ENCODE assay signal across 9 cellular contexts in genomic region chr9:15293727-15294405, GRCh38. TPM values are rescaled to one million over a fixed set of nuclear protein-coding genes. Genes with fewer than 3 reads are reported as not detected.
A peak's percentile ranks its signal among the peaks of the same experiment; 100 is the strongest.
DNase-seq lines count a peak whose midpoint lies in the region; ATAC-seq and TF ChIP-seq lines count a peak whose summit lies in the region.
"Had no signal": no experiment of that assay in that cellular context is flagged by ENCODE, and none has a peak within 500 bp of the region (broad histone marks: within the 10 kb centered on the region; RNA-seq: fewer than 3 reads in every experiment).

No MANE protein-coding gene starts in this region.

- H3K4me1 ChIP-seq in testis, result peaks cover 12% of the 10 kb centered on the region

- no peak for TF ChIP-seq POLR2A in testis (IDR thresholded peaks at IDR 0.05)

- peak overlapping the region in 1 of 2 donors; percentile 88 for H3K27ac ChIP-seq in testis
- H3K27ac ChIP-seq: HL-60 had no signal

- H3K36me3 Mint-ChIP-seq in stimulated activated naive CD8-positive, alpha-beta T cell treated with anti-CD3 and anti-CD28 coated beads, Interleukin-15, Interleukin-2, amounts not matched to agents 100 ng/mL and 50 ng/mL, for 24 hours (ENCODE audit: low read depth), result peaks cover 51% of the 10 kb centered on the region
- H3K36me3 Mint-ChIP-seq in naive B cell, result peaks cover 0 to 5% of the 10 kb centered on the region in 2 donors

- H3K27ac Mint-ChIP-seq in stimulated activated naive CD8-positive, alpha-beta T cell treated with anti-CD3 and anti-CD28 coated beads, Interleukin-15, Interleukin-2, amounts not matched to agents 100 ng/mL and 50 ng/mL, for 24 hours, result peak overlapping the region; percentile 91
- peak overlapping the region in 4 of 6 donors; percentile 23 to 60 (median 45) for H3K27ac Mint-ChIP-seq in naive B cell

- TF ChIP-seq CTCF in choroid plexus epithelial cell (conservative IDR thresholded peaks at IDR 0.05; ENCODE audit: low read depth, low read length) (peak; percentile 13), testis (IDR thresholded peaks at IDR 0.05) (no peak)

- WGBS in testis, 2 donors, result 46 to 48% methylated on average over 12 of the region's 12 CpGs

- no peaks in the 10 kb centered on the region for H3K27me3 ChIP-seq in testis

- no peak for ATAC-seq in stimulated activated naive CD8-positive, alpha-beta T cell treated with anti-CD3 and anti-CD28 coated beads, Interleukin-15, Interleukin-2, amounts not matched to agents 100 U/mL and 50 U/mL, for 24 hours
- ATAC-seq in naive B cell (ENCODE audit: low read depth in 2 of 2) (peak in 1 of 2 donors; percentile 39), GM19023 (IDR thresholded peaks at IDR 0.05; ENCODE audit: unreplicated experiment) (no peak), HG03342 (IDR thresholded peaks at IDR 0.05; ENCODE audit: unreplicated experiment) (no peak)

- H3K9me3 Mint-ChIP-seq in stimulated activated naive CD8-positive, alpha-beta T cell treated with anti-CD3 and anti-CD28 coated beads, Interleukin-15, Interleukin-2, amounts not matched to agents 100 ng/mL and 50 ng/mL, for 24 hours, result peaks cover 11% of the 10 kb centered on the region
- peaks cover 0 to 4% (median 1%) of the 10 kb centered on the region in 7 donors for H3K9me3 Mint-ChIP-seq in naive B cell

- intact Hi-C loops in testis (cut with DNase I; ENCODE audit: low total_unique reads), result no loop called here

- DNase-seq in stimulated activated naive CD8-positive, alpha-beta T cell treated with anti-CD3 and anti-CD28 coated beads, Interleukin-15, Interleukin-2, amounts not matched to agents 100 U/mL and 50 U/mL, for 24 hours, result no peak
- DNase-seq in choroid plexus epithelial cell (ENCODE audit: low read depth) (peak; percentile 39), naive B cell (no peak), NCI-H146 treated with DMSO at 0.1 percent for 48 hours (lab: John Stamatoyannopoulos, UW; ENCODE audit: unreplicated experiment) (no peak), testis (no peak)

- H3K4me3 ChIP-seq in choroid plexus epithelial cell (ENCODE audit: low read depth, low read length) (no peak overlapping the region), testis (no peak overlapping the region)

- no peaks in the 10 kb centered on the region for H3K36me3 ChIP-seq in testis (ENCODE audit: low read depth, missing control alignments)

- peaks cover 69% of the 10 kb centered on the region for H3K4me1 Mint-ChIP-seq in stimulated activated naive CD8-positive, alpha-beta T cell treated with anti-CD3 and anti-CD28 coated beads, Interleukin-15, Interleukin-2, amounts not matched to agents 100 ng/mL and 50 ng/mL, for 24 hours (ENCODE audit: low read depth)
- peaks cover 26 to 46% (median 35%) of the 10 kb centered on the region in 3 donors for H3K4me1 Mint-ChIP-seq in naive B cell

- no peaks in the 10 kb centered on the region for H3K27me3 Mint-ChIP-seq in stimulated activated naive CD8-positive, alpha-beta T cell treated with anti-CD3 and anti-CD28 coated beads, Interleukin-15, Interleukin-2, amounts not matched to agents 100 ng/mL and 50 ng/mL, for 24 hours
- no peaks in the 10 kb centered on the region for H3K27me3 Mint-ChIP-seq in naive B cell

- peak overlapping the region; percentile 68 for H3K4me3 Mint-ChIP-seq in stimulated activated naive CD8-positive, alpha-beta T cell treated with anti-CD3 and anti-CD28 coated beads, Interleukin-15, Interleukin-2, amounts not matched to agents 100 ng/mL and 50 ng/mL, for 24 hours
- peak overlapping the region in 5 of 8 donors; percentile 0 to 53 (median 39) for H3K4me3 Mint-ChIP-seq in naive B cell

- no peaks in the 10 kb centered on the region for H3K9me3 ChIP-seq in testis

RNA-seq across cellular contexts. Expression of gene TTC39B, which starts 13.2 kb away (rescaled TPM):
- polyA plus RNA-seq in naive B cell (ENCODE audit: low read depth in 6 of 6) (1 to 10 TPM in 5 of 6 donors, under 1 TPM in 1; 0.19 to 6.7 (median 3.2) TPM), testis (ENCODE audit: insufficient read depth, low read depth, low replicate concordance) (8.9 TPM)
- total RNA-seq in testis, result 1 to 10 TPM; 5.7 to 8.5 TPM
